In genomic region chr20:4090756-4091331, GRCh38 we compare ENCODE assay signal across 1 cellular context.
TF ChIP-seq lines count a peak whose summit lies in the region.

No MANE protein-coding gene starts in this region.

TF ChIP-seq in GM23338, 12 proteins besides CTCF, POLR2A, EP300 and RAD21 (continued from another document):
- TF ChIP-seq ZNF462 (CRISPR knock-in tag; IDR thresholded peaks at IDR 0.05) (no peak), REST (IDR thresholded peaks at IDR 0.05; ENCODE audit: unreplicated experiment) (no peak)
